ENCODE assay signal across 34 cellular contexts in the genomic region with DNA sequence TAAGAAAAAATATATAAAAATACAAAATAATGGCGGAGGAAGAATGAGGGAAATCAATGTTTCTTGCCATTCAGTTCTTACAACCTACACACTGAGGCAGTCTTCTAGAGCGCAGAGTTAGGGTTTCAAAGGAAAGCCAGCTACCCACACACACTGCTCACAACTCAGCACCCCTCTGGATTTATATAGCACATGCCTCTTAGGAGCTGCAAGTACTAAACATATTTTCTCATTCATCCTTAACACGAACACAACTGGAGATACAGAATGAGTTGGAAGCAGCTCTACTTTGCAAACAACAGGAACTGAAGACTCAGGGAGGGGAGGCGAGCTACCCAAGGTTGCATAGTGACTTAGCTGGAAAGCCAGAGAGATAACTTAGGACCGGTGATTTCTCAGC.
"Had no signal": no experiment of that assay in that cellular context is flagged by ENCODE, and none has a peak within 500 bp of the region (broad histone marks: within the 10 kb centered on the region; RNA-seq: fewer than 3 reads in every experiment).

No MANE protein-coding gene starts in this region.

- DNase-seq: Karpas-422, Kasumi-1, KG1, MG63, MM.1S, MV-4-11, NCI-H1048, NCI-H1092, NCI-H1092 treated with DMSO at 0.1 percent for 48 hours, NCI-H1105, NCI-H1105 treated with DMSO at 0.1 percent for 48 hours, NCI-H1417, NCI-H1417 treated with DMSO at 0.1 percent for 48 hours, NCI-H1436, NCI-H1436 treated with DMSO at 0.1 percent for 48 hours, NCI-H146, NCI-H1694, NCI-H1694 treated with DMSO at 0.1 percent for 48 hours, NCI-H187, NCI-H187 treated with DMSO at 0.1 percent for 48 hours, NCI-H1930, NCI-H2029, NCI-H2081, NCI-H2081 treated with DMSO at 0.1 percent for 48 hours, NCI-H2107, NCI-H2171, NCI-H2171 treated with DMSO at 0.1 percent for 48 hours, NCI-H2227 treated with DMSO at 0.1 percent for 48 hours, NCI-H226, NCI-H345, NCI-H446, NCI-H446 treated with DMSO at 0.1 percent for 48 hours, NCI-H510A, NCI-H510A treated with DMSO at 0.1 percent for 48 hours had no signal
